Comparison of ENCODE assay signal across 1 cellular context in genomic region chr6:41191569-41191968, GRCh38.
TF ChIP-seq lines count a peak whose summit lies in the region.

No MANE protein-coding gene starts in this region.

TF ChIP-seq in GM23338, 12 proteins besides CTCF, POLR2A, EP300 and RAD21 (continued from another document):
- TF ChIP-seq ZNF462 (CRISPR knock-in tag; IDR thresholded peaks at IDR 0.05) (no peak), NANOG (IDR thresholded peaks at IDR 0.05; ENCODE audit: borderline replicate concordance) (no peak), EZH2 (IDR thresholded peaks at IDR 0.05; ENCODE audit: low read depth, unreplicated experiment) (no peak)
